6 cellular contexts compared by ENCODE assay signal in the genomic region with DNA sequence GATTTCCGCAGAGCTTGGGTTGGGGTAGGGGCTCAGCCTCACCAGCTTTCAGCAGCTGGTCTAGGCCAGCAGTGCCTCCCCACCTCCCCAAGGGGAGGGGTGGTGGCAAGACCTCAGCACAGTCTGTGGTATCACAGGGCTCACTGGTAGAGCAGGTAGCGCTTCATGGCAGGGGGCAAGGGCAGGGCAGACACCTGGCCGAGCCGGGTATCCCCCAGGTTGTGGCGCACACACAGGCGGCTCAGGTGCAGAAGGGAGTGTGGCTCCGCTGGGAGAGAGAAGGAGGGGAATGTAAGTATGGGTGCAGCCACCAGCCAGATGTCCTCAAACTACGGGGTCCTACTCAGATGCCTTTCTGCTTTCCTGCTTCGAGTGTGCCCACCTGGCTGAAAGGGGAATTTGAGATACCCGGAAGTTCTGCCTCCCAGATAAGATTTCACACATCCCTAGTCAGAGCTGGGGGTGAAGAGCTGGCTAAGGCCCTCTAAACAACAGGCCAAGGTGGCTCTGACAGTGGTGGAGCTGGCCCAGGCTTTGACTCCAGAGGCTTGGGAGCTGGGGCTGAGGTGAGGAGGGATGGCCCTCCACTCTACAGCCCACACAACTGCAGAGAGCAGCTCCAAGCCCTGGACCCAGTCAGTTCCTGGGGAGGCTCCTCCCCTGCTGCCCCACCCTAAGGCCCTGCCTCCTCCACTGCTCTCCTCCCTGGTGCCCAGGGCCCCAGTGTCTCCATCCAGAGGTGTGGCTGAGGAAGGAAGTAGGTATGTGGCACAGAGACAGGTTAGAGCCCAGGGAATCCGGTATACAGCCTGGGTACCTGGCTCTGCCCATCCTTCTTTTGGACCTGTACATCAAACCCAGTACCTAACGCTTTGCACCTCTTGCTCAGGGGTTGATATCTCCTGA. TPM values are rescaled to one million over a fixed set of nuclear protein-coding genes. Genes with fewer than 3 reads are reported as not detected.
DNase-seq lines count a peak whose midpoint lies in the region; ATAC-seq and TF ChIP-seq lines count a peak whose summit lies in the region.

No MANE protein-coding gene starts in this region.

- H3K27ac ChIP-seq in vagina: peak overlapping the region; percentile 86

- H3K9me3 ChIP-seq in iPS-15b (ENCODE audit: control insufficient read depth, insufficient read depth, low read length) (no peaks in the 10 kb centered on the region), vagina (no peaks in the 10 kb centered on the region)

- H3K4me3 ChIP-seq in iPS-15b (ENCODE audit: low read depth, low read length) (peak overlapping the region; percentile 97), vagina (peak overlapping the region; percentile 67 to 70)

- no peak for TF ChIP-seq CTCF in vagina (IDR thresholded peaks at IDR 0.05)

- DNase-seq in NCI-H510A treated with DMSO at 0.1 percent for 48 hours (lab: John Stamatoyannopoulos, UW) (peak; percentile 31), NCI-H510A (lab: John Stamatoyannopoulos, UW) (no peak), UCSD-AML1 (lab: John Stamatoyannopoulos, UW; ENCODE audit: unreplicated experiment) (peak; percentile 36), vagina (ENCODE audit: extremely low spot score in 2 of 2) (no peak)

- intact Hi-C loops in vagina (cut with DNase I): no loop called here

- no peak for TF ChIP-seq POLR2A in vagina (IDR thresholded peaks at IDR 0.05)

- ATAC-seq in GM18867 (IDR thresholded peaks at IDR 0.05; ENCODE audit: unreplicated experiment): no peak

- H3K36me3 ChIP-seq in iPS-15b (ENCODE audit: control insufficient read depth, insufficient read depth, low read length) (peaks cover 37% of the 10 kb centered on the region), vagina (peaks cover 0 to 14% of the 10 kb centered on the region in 2 donors)

- peak overlapping the region; percentile 68 for H3K9ac ChIP-seq in iPS-15b (ENCODE audit: low read depth, low read length)

- H3K4me1 ChIP-seq in iPS-15b (ENCODE audit: control insufficient read depth, insufficient read depth, low read length): peaks cover 8% of the 10 kb centered on the region
- H3K4me1 ChIP-seq in vagina: peaks cover 46% of the 10 kb centered on the region

- H3K27me3 ChIP-seq in iPS-15b (ENCODE audit: control insufficient read depth, insufficient read depth, low read length) (no peaks in the 10 kb centered on the region), vagina (no peaks in the 10 kb centered on the region)

RNA-seq across cellular contexts. Expression of a gene that starts 1.8 kb away (rescaled TPM):
- 3.2 TPM for total RNA-seq in vagina

RNA-seq across cellular contexts. Expression of a gene that starts 4.0 kb away (rescaled TPM):
- total RNA-seq in vagina: 274 TPM

RNA-seq across cellular contexts. Expression of a gene that starts 19.4 kb away (rescaled TPM):
- 36.6 TPM for total RNA-seq in vagina

RNA-seq across cellular contexts. Expression of a gene that starts 20.2 kb away (rescaled TPM):
- total RNA-seq in vagina: 8.6 TPM

RNA-seq across cellular contexts. Expression of a gene that starts 30.6 kb away (rescaled TPM):
- total RNA-seq in vagina: 5.2 TPM

Comparison
In these comparisons a context has a peak if more than half of its experiments do, and no peak if none do; other contexts are left out.
1. DNase-seq: peak in NCI-H510A treated with DMSO at 0.1 percent for 48 hours (single experiment) and UCSD-AML1 (single experiment); none in NCI-H510A (single experiment) and vagina (0 of 2).